Comparison of ENCODE assay signal across 8 cellular contexts in genomic region chr10:135601-136464, GRCh38. TPM values are rescaled to one million over a fixed set of nuclear protein-coding genes. Genes with fewer than 3 reads are reported as not detected.
DNase-seq lines count a peak whose midpoint lies in the region; ATAC-seq and TF ChIP-seq lines count a peak whose summit lies in the region.

No MANE protein-coding gene starts in this region.

- H3K4me1 ChIP-seq in OCI-LY3 (ENCODE audit: low read length), result peaks cover 17% of the 10 kb centered on the region

- H3K27me3 ChIP-seq in OCI-LY3 (ENCODE audit: low read depth, low read length), result no peaks in the 10 kb centered on the region; the same call in 1 of the 2 replicates

- H3K79me2 ChIP-seq in OCI-LY3 (ENCODE audit: low read length), result peaks cover 57% of the 10 kb centered on the region

- peak overlapping the region; percentile 80 for H3K9ac ChIP-seq in OCI-LY3 (ENCODE audit: low read length)

- TF ChIP-seq CTCF in AG04449 (IDR thresholded peaks at IDR 0.05; ENCODE audit: insufficient read depth, low read length, missing control alignments), result no peak
- TF ChIP-seq CTCF in OCI-LY3 (IDR thresholded peaks at IDR 0.05; ENCODE audit: low read depth, low read length), result no peak

- H4K20me1 ChIP-seq in OCI-LY3 (ENCODE audit: insufficient read depth, low read length), result peaks cover 19% of the 10 kb centered on the region

- no peaks in the 10 kb centered on the region for H3K36me3 ChIP-seq in OCI-LY3 (replicated peaks; ENCODE audit: low read depth, low read length)

- H3K4me2 ChIP-seq in OCI-LY3 (ENCODE audit: low read length), result peak overlapping the region; percentile 90

- DNase-seq in AG04449 (ENCODE audit: low read depth, low spot score) (no peak), fibroblast of gingiva (ENCODE audit: low read depth) (peak; percentile 47)
- peak; percentile 35 to 50 for DNase-seq in activated T-helper 1 cell treated with anti-CD3 and anti-CD28 coated beads, Interleukin-2, amount 50 U/mL, for 16 hours (ENCODE audit: low read depth in 1 of 2, low spot score in 1 of 2)
- DNase-seq in naive thymus-derived CD8-positive, alpha-beta T cell, result peak in 9 of 10 donors; percentile 41 to 78 (median 65)
- peak; percentile 51 for DNase-seq in stimulated activated naive CD4-positive, alpha-beta T cell treated with Interleukin-2 at 50 U/mL for 16 hours (lab: John Stamatoyannopoulos, UW)

- H2AFZ ChIP-seq in OCI-LY3 (ENCODE audit: low read depth, low read length), result 0 out of 2 replicates have a peak overlapping the region, but pooled peaks have one; percentile 60

- ATAC-seq in GM18868 (IDR thresholded peaks at IDR 0.05; ENCODE audit: unreplicated experiment), result peak; percentile 27
- ATAC-seq in HG03095 (IDR thresholded peaks at IDR 0.05; ENCODE audit: unreplicated experiment), result peak; percentile 29
- ATAC-seq in naive thymus-derived CD8-positive, alpha-beta T cell, result peak; percentile 44 to 45

- peak overlapping the region; percentile 87 to 98 (median 94) for H3K27ac Mint-ChIP-seq in naive thymus-derived CD8-positive, alpha-beta T cell

- peak overlapping the region; percentile 84 to 97 (median 94) for H3K4me3 Mint-ChIP-seq in naive thymus-derived CD8-positive, alpha-beta T cell

- H3K27me3 Mint-ChIP-seq in naive thymus-derived CD8-positive, alpha-beta T cell, result peaks cover 0 to 4% (median 0%) of the 10 kb centered on the region in 5 donors

- peak overlapping the region; percentile 59 for H3K27ac ChIP-seq in OCI-LY3 (ENCODE audit: low read length)

- H3K4me3 ChIP-seq in AG04449 (ENCODE audit: low read depth, low read length) (peak overlapping the region; percentile 71), OCI-LY3 (ENCODE audit: low read length) (peak overlapping the region; percentile 95)

- no peaks in the 10 kb centered on the region for H3K9me3 ChIP-seq in OCI-LY3 (ENCODE audit: insufficient read depth, low read length)

- H3K9me3 Mint-ChIP-seq in naive thymus-derived CD8-positive, alpha-beta T cell, result no peaks in the 10 kb centered on the region

- CTCF ChIA-PET in AG04449 (lab: Yijun Ruan, JAX), result no interaction called here

- POLR2A ChIA-PET in AG04449 (lab: Yijun Ruan, JAX), result no interaction called here
- POLR2A ChIA-PET in naive thymus-derived CD8-positive, alpha-beta T cell (lab: Charles Lee), result interaction anchor here (0.7 to 0.9 kb wide), 5 partner anchors 8 to 914 kb away, joined by 3 to 4 read pairs (median 3); no protein-coding TSS in a partner anchor

- no peaks in the 10 kb centered on the region for H3K36me3 Mint-ChIP-seq in naive thymus-derived CD8-positive, alpha-beta T cell

- peaks cover 18 to 57% (median 42%) of the 10 kb centered on the region in 4 donors for H3K4me1 Mint-ChIP-seq in naive thymus-derived CD8-positive, alpha-beta T cell

RNA-seq across cellular contexts. Expression of gene ZMYND11, which starts 0.6 kb away (rescaled TPM):
- total RNA-seq in naive thymus-derived CD8-positive, alpha-beta T cell, result 10 to 100 TPM; 63.9 to 71.1 TPM
- 10 to 100 TPM; 29.8 to 41.0 (median 34.8) TPM for polyA plus RNA-seq in naive thymus-derived CD8-positive, alpha-beta T cell
